Comparison of ENCODE assay signal across 15 cellular contexts in genomic region chr1:76237201-76237600, GRCh38.
DNase-seq lines count a peak whose midpoint lies in the region; ATAC-seq and TF ChIP-seq lines count a peak whose summit lies in the region.
"Had no signal": no experiment of that assay in that cellular context is flagged by ENCODE, and none has a peak within 500 bp of the region (broad histone marks: within the 10 kb centered on the region; RNA-seq: fewer than 3 reads in every experiment).

No MANE protein-coding gene starts in this region.

- H2BK15ac ChIP-seq in mesendoderm (replicated peaks; ENCODE audit: low read depth): no peak overlapping the region

- no peak overlapping the region for H3K9ac ChIP-seq in mesendoderm (ENCODE audit: low read length)

- H3K79me2 ChIP-seq in mesendoderm (ENCODE audit: control insufficient read depth, insufficient read depth, low read length): no peaks in the 10 kb centered on the region

- H3K27ac ChIP-seq in WERI-Rb-1 (no peak overlapping the region), mesendoderm (ENCODE audit: low read depth, low read length) (no peak overlapping the region)
- H3K27ac ChIP-seq: C4-2B had no signal

- TF ChIP-seq CTCF in WERI-Rb-1 (IDR thresholded peaks at IDR 0.05; ENCODE audit: low read depth, low read length): no peak

- H3K4me3 ChIP-seq in WERI-Rb-1 (ENCODE audit: low read depth, low read length) (no peak overlapping the region), mesendoderm (ENCODE audit: low read length) (no peak overlapping the region)

- H3K56ac ChIP-seq in mesendoderm (ENCODE audit: low read length): no peak overlapping the region

- DNase-seq in M059J (ENCODE audit: low read depth) (peak; percentile 2), WERI-Rb-1 (peak; percentile 9), mesendoderm (no peak), NCI-H1105 (lab: John Stamatoyannopoulos, UW) (no peak)
- DNase-seq: BE2C; CD4-positive, alpha-beta memory T cell; COR-L47; DMS153; DMS79 treated with DMSO at 0.1 percent for 48 hours; EL; HCEC 1CT had no signal

- ATAC-seq in GM21576 (IDR thresholded peaks at IDR 0.05; ENCODE audit: unreplicated experiment) (no peak), GM18909 (IDR thresholded peaks at IDR 0.05; ENCODE audit: poor library complexity, unreplicated experiment) (no peak), GM21619 (IDR thresholded peaks at IDR 0.05; ENCODE audit: unreplicated experiment) (no peak)

- H3K4me1 ChIP-seq in mesendoderm (ENCODE audit: control insufficient read depth, low read depth, low read length): peaks cover 13% of the 10 kb centered on the region
- H3K4me1 ChIP-seq: BE2C had no signal

- no peak overlapping the region for H4K5ac ChIP-seq in mesendoderm (ENCODE audit: low read length)

- H3K23ac ChIP-seq in mesendoderm (ENCODE audit: low read length): peak overlapping the region; percentile 38

- no peaks in the 10 kb centered on the region for H3K36me3 ChIP-seq in WERI-Rb-1
- no peaks in the 10 kb centered on the region for H3K36me3 ChIP-seq in mesendoderm (ENCODE audit: control insufficient read depth, insufficient read depth, low read length)
- H3K36me3 ChIP-seq: BE2C had no signal

- no peak overlapping the region for H2BK5ac ChIP-seq in mesendoderm (ENCODE audit: low read length)

- no peak overlapping the region for H3K4me2 ChIP-seq in mesendoderm (ENCODE audit: low read length)

- no peak overlapping the region for H2AK5ac ChIP-seq in mesendoderm (ENCODE audit: low read length)

- no CpG with 5 or more reads among the region's 5 CpGs for WGBS in mesendoderm (ENCODE audit: extremely low coverage, insufficient coverage, low lambda C conversion rate)

- no peaks in the 10 kb centered on the region for H3K79me1 ChIP-seq in mesendoderm (ENCODE audit: low read length)

- H3K27me3 ChIP-seq in WERI-Rb-1 (ENCODE audit: insufficient read depth, low read depth, severe bottlenecking) (no peaks in the 10 kb centered on the region), mesendoderm (ENCODE audit: insufficient read depth, low read length, poor library complexity) (no peaks in the 10 kb centered on the region)
- H3K27me3 ChIP-seq: BE2C had no signal

- H3K18ac ChIP-seq in mesendoderm (ENCODE audit: low read length): peak overlapping the region; percentile 56

- no peaks in the 10 kb centered on the region for H3K9me3 ChIP-seq in WERI-Rb-1 (ENCODE audit: severe bottlenecking)
- H3K9me3 ChIP-seq: BE2C had no signal

- no peak overlapping the region for H3K4ac ChIP-seq in mesendoderm (ENCODE audit: low read depth, low read length)

- H4K8ac ChIP-seq in mesendoderm (ENCODE audit: low read depth, low read length): peak overlapping the region; percentile 65

- no peak overlapping the region for H2BK120ac ChIP-seq in mesendoderm (ENCODE audit: low read depth, low read length)

Comparison
In these comparisons a context has a peak if more than half of its experiments do, and no peak if none do; other contexts are left out.
1. DNase-seq: peak in M059J (single experiment) and WERI-Rb-1 (single experiment); none in mesendoderm (single experiment) and NCI-H1105 (single experiment).